Comparison of ENCODE assay signal across 8 cellular contexts in genomic region chr3:109806929-109807328, GRCh38.
A peak's percentile ranks its signal among the peaks of the same experiment; 100 is the strongest.
DNase-seq lines count a peak whose midpoint lies in the region; ATAC-seq lines count a peak whose summit lies in the region.

No MANE protein-coding gene starts in this region.

- peak; percentile 82 for ATAC-seq in GM18511 (IDR thresholded peaks at IDR 0.05; ENCODE audit: unreplicated experiment)
- peak; percentile 71 for ATAC-seq in HG03108 (IDR thresholded peaks at IDR 0.05; ENCODE audit: unreplicated experiment)

- DNase-seq in T follicular helper cell (ENCODE audit: low read depth) (peak; percentile 15), dermis microvascular lymphatic vessel endothelial cell (ENCODE audit: low read depth in 2 of 2) (peak; percentile 62 to 81), DMS79 (lab: John Stamatoyannopoulos, UW) (no peak), cortex of kidney (lab: John Stamatoyannopoulos, UW) (no peak), middle frontal gyrus (ENCODE audit: extremely low spot score, low spot score) (no peak)
- DNase-seq in stimulated activated CD4-positive, alpha-beta T cell treated with anti-CD3 and anti-CD28 coated beads, Interleukin-2, amount 100 ng/mL, for 24 hours = peak; percentile 7 to 42

Comparison
In these comparisons a context has a peak if more than half of its experiments do, and no peak if none do; other contexts are left out.
1. DNase-seq: peak in T follicular helper cell (single experiment), dermis microvascular lymphatic vessel endothelial cell (2 of 2) and stimulated activated CD4-positive, alpha-beta T cell treated with anti-CD3 and anti-CD28 coated beads, Interleukin-2, amount 100 ng/mL, for 24 hours (2 of 2); none in DMS79 (single experiment), cortex of kidney (single experiment) and middle frontal gyrus (single experiment).